Comparison of ENCODE assay signal across 8 cellular contexts in the genomic region with DNA sequence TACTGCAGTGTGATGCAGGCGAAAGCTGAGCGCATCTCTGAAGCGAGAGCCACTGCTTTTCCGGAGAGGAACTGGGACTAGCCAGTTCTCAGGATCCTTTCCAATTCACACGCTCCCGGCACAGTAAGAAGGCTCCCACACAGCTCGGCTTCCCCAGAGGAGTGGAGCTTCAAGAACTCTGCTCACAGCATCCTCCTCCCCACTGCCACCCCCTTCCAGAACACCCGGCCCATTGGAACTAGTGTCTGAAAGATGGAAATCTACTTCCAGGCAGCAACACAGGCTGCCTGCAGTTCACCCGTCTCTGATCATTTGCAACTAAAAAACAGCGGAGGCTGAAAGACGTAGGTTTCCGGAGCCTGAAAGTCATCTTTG. TPM values are rescaled to one million over a fixed set of nuclear protein-coding genes. Genes with fewer than 3 reads are reported as not detected.
A peak's percentile ranks its signal among the peaks of the same experiment; 100 is the strongest.
DNase-seq lines count a peak whose midpoint lies in the region; ATAC-seq and TF ChIP-seq lines count a peak whose summit lies in the region.

A gene (minus strand): TSS at position 163 of the 375 bp plus-strand sequence.

- H3K27ac ChIP-seq in spleen, result no peak within 1 kb of the TSS

- H3K27me3 ChIP-seq in spleen (replicated peaks in 1 of 7), result peaks cover 0 to 3% (median 0%) of the 10 kb centered on the region in 7 donors

- TF ChIP-seq POLR2A in spleen (IDR thresholded peaks at IDR 0.05), result no peak

- no peaks in the 10 kb centered on the region for H3K9me3 ChIP-seq in spleen

- 4 to 9% (median 5%) methylated on average over 12 of the region's 12 CpGs for WGBS in spleen, 5 donors

- peak within 1 kb of the TSS in 2 of 8 donors; percentile 14 to 38 for H3K4me3 ChIP-seq in spleen

- no peaks in the 10 kb centered on the region for H3K36me3 ChIP-seq in spleen

- DNase-seq in HEK293T (ENCODE audit: extremely low spot score) (peak; percentile 27), amygdala (lab: John Stamatoyannopoulos, UW) (peak in 43 of 56 donors; percentile 1 to 72 (median 33)), hypothalamus (lab: John Stamatoyannopoulos, UW) (peak in 39 of 51 donors; percentile 3 to 78 (median 29)), spleen (peak; percentile 16)

- H3K4me1 ChIP-seq in spleen, result no peaks in the 10 kb centered on the region

- CTCF ChIA-PET in HEK293T (lab: Yijun Ruan, JAX), result no interaction called here

- TF ChIP-seq CTCF in spleen (IDR thresholded peaks at IDR 0.05 in 8 of 11, conservative IDR thresholded peaks at IDR 0.05 in 3 of 11), result no peak

- ATAC-seq in GM21367 (IDR thresholded peaks at IDR 0.05; ENCODE audit: unreplicated experiment) (no peak), GM18520 (IDR thresholded peaks at IDR 0.05; ENCODE audit: unreplicated experiment) (no peak), GM18868 (IDR thresholded peaks at IDR 0.05; ENCODE audit: unreplicated experiment) (no peak), HG02678 (IDR thresholded peaks at IDR 0.05; ENCODE audit: unreplicated experiment) (no peak)

- intact Hi-C loops in spleen (cut with DNase I; ENCODE audit: low total_unique reads), result no loop called here

- POLR2A ChIA-PET in HEK293T (lab: Yijun Ruan, JAX), result no interaction called here

TF ChIP-seq in HEK293T, 16 proteins besides CTCF, POLR2A, EP300 and RAD21:
- TF ChIP-seq BHLHE40 (IDR thresholded peaks at IDR 0.05; ENCODE audit: borderline replicate concordance) (no peak), SP1 (IDR thresholded peaks at IDR 0.05) (no peak), FOXA1 (IDR thresholded peaks at IDR 0.05) (no peak), ZNF384 (IDR thresholded peaks at IDR 0.05) (no peak), L3MBTL2 (conservative IDR thresholded peaks at IDR 0.05) (no peak), SUZ12 (IDR thresholded peaks at IDR 0.05) (no peak), NFRKB (IDR thresholded peaks at IDR 0.05) (no peak), ELF4 (IDR thresholded peaks at IDR 0.05) (no peak)
- TF ChIP-seq, protein P1, sequence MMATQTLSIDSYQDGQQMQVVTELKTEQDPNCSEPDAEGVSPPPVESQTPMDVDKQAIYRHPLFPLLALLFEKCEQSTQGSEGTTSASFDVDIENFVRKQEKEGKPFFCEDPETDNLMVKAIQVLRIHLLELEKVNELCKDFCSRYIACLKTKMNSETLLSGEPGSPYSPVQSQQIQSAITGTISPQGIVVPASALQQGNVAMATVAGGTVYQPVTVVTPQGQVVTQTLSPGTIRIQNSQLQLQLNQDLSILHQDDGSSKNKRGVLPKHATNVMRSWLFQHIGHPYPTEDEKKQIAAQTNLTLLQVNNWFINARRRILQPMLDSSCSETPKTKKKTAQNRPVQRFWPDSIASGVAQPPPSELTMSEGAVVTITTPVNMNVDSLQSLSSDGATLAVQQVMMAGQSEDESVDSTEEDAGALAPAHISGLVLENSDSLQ (IDR thresholded peaks at IDR 0.05), result no peak
TF ChIP-seq in HEK293T: peak in this region for 0.

RNA-seq across cellular contexts. Expression of the gene that starts here (rescaled TPM):
- under 1 TPM in 1 of 7 donors, not detected in 6; 0.26 TPM for total RNA-seq in spleen
- polyA plus RNA-seq in spleen, result under 1 TPM; 0.02 to 0.03 (median 0.02) TPM

Comparison
In these comparisons a context has a peak if more than half of its experiments do, and no peak if none do; other contexts are left out.
1. Peak in DNase-seq in spleen; RNA of the gene not detected or under 1 TPM.